17 cellular contexts compared by ENCODE assay signal in the genomic region with DNA sequence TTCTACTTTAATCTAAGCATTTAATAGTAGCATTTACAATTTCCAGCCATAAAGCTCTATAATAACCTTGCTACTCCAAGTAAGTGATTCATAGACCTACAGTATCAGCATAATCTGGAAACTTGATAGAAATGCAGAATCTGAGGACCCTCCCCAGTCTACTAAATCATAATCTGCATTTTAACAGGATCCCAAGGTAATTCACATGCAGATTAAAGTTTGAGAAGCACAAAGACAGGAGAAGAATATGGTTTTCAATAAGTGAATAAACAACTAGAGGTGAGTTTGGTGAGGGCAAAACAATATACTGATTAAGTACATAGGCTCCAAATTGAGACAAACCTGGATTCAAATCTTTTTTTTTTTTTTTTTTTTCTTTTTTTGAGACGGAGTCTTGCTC. TPM values are rescaled to one million over a fixed set of nuclear protein-coding genes. Genes with fewer than 3 reads are reported as not detected.
DNase-seq lines count a peak whose midpoint lies in the region; ATAC-seq, FAIRE-seq and TF ChIP-seq lines count a peak whose summit lies in the region.
"Had no signal": no experiment of that assay in that cellular context is flagged by ENCODE, and none has a peak within 500 bp of the region (broad histone marks: within the 10 kb centered on the region; RNA-seq: fewer than 3 reads in every experiment).

No MANE protein-coding gene starts in this region.

- WGBS in mammary epithelial cell (ENCODE audit: low coverage, missing lambda C conversion rate) = no CpG with 5 or more reads among the region's 1 CpG

- no peak overlapping the region for H3K4me2 ChIP-seq in mammary epithelial cell (ENCODE audit: insufficient read depth, low read depth, low read length)
- H3K4me2 ChIP-seq: BLaER1 treated with 17β-estradiol and CSF1 and Interleukin-3, amounts not matched to agents 10 nM and 100 nM had no signal

- dilution Hi-C loops in mammary epithelial cell (cut with HindIII; ENCODE audit: low sequenced_read_pairs) = no loop called here

- no peaks in the 10 kb centered on the region for H3K36me3 ChIP-seq in mammary epithelial cell (ENCODE audit: insufficient read depth, low read length)

- POLR2A ChIA-PET in MCF 10A (lab: Yijun Ruan, JAX) = interaction anchor here (1.5 to 2.3 kb wide), 3 partner anchors 13 to 93 kb away, joined by 6 to 8 read pairs (median 7); no protein-coding TSS in a partner anchor

- H3K9me3 Mint-ChIP-seq in MCF 10A (ENCODE audit: unreplicated experiment) = no peaks in the 10 kb centered on the region
- no peaks in the 10 kb centered on the region for H3K9me3 Mint-ChIP-seq in central memory CD8-positive, alpha-beta T cell
- H3K9me3 Mint-ChIP-seq: CD8-positive, alpha-beta T cell; HFFc6 had no signal

- intact Hi-C loops in MCF 10A (cut with micrococcal nuclease) (loop anchor here (5.0 to 10.0 kb wide), 2 partner anchors 90 to 203 kb away; a partner anchor contains a TSS), mammary epithelial cell (cut with micrococcal nuclease) (no loop called here)

- H3K36me3 Mint-ChIP-seq in MCF 10A (ENCODE audit: insufficient read depth, unreplicated experiment) = peaks cover 89% of the 10 kb centered on the region
- peaks cover 17% of the 10 kb centered on the region for H3K36me3 Mint-ChIP-seq in central memory CD8-positive, alpha-beta T cell (ENCODE audit: insufficient read depth)

- H3K4me3 ChIP-seq in mammary epithelial cell (replicated peaks in 1 of 3; ENCODE audit: insufficient read depth in 1 of 3, low read depth in 2 of 3, low read length in 3 of 3) = no peak overlapping the region
- H3K4me3 ChIP-seq: BLaER1 treated with 17β-estradiol and CSF1 and Interleukin-3, amounts not matched to agents 10 nM and 100 nM had no signal

- DNase-seq in MCF 10A (ENCODE audit: unreplicated experiment) (no peak), mammary epithelial cell (no peak)
- no peak for DNase-seq in central memory CD8-positive, alpha-beta T cell (ENCODE audit: low spot score in 2 of 2)
- no peak for DNase-seq in activated CD8-positive, alpha-beta memory T cell treated with anti-CD3 and anti-CD28 coated beads, Interleukin-2, amount 50 U/mL, for 4 hours
- DNase-seq: Calu3; CD8-positive, alpha-beta T cell; DMS79 treated with DMSO at 0.1 percent for 48 hours; GF-D8; HFFc6; IMR-90 had no signal

- no peak overlapping the region for H2AFZ ChIP-seq in mammary epithelial cell (ENCODE audit: low read depth, low read length)

- CTCF ChIA-PET in MCF 10A (lab: Yijun Ruan, JAX) = interaction anchor here (0.6 kb wide), 1 partner anchor 1295 kb away, joined by 4 read pairs; no protein-coding TSS in a partner anchor
- CTCF ChIA-PET in mammary epithelial cell (lab: Charles Lee; ENCODE audit: low non-redundant PET) = no interaction called here

- H3K27ac Mint-ChIP-seq in MCF 10A (ENCODE audit: low read depth, unreplicated experiment) = peak overlapping the region; percentile 24
- H3K27ac Mint-ChIP-seq in central memory CD8-positive, alpha-beta T cell (ENCODE audit: low read depth) = peak overlapping the region; percentile 49
- H3K27ac Mint-ChIP-seq: B cell; CD8-positive, alpha-beta T cell; HFFc6 had no signal

- peak; percentile 36 for FAIRE-seq in islet of Langerhans (lab: Jason Lieb, UNC)
- FAIRE-seq: H54, HTR-8/SVneo had no signal

- no peak for ATAC-seq in central memory CD8-positive, alpha-beta T cell (replicated peaks; ENCODE audit: extremely low read depth, poor library complexity, severe bottlenecking)
- no peak for ATAC-seq in GM21529 (IDR thresholded peaks at IDR 0.05; ENCODE audit: unreplicated experiment)
- ATAC-seq: CD8-positive, alpha-beta T cell; HCT116 had no signal

- H3K4me1 Mint-ChIP-seq in MCF 10A (ENCODE audit: insufficient read depth, unreplicated experiment) = peaks cover 7% of the 10 kb centered on the region
- H3K4me1 Mint-ChIP-seq in central memory CD8-positive, alpha-beta T cell = no peaks in the 10 kb centered on the region
- H3K4me1 Mint-ChIP-seq: B cell had no signal

- no peaks in the 10 kb centered on the region for H4K20me1 ChIP-seq in mammary epithelial cell (ENCODE audit: insufficient read depth, low read length)
- H4K20me1 ChIP-seq: BLaER1 treated with 17β-estradiol and CSF1 and Interleukin-3, amounts not matched to agents 10 nM and 100 nM had no signal

- no peaks in the 10 kb centered on the region for H3K4me1 ChIP-seq in mammary epithelial cell (ENCODE audit: insufficient read depth, low read length)

- no peaks in the 10 kb centered on the region for H3K27me3 Mint-ChIP-seq in MCF 10A (ENCODE audit: insufficient read depth, unreplicated experiment)
- no peaks in the 10 kb centered on the region for H3K27me3 Mint-ChIP-seq in central memory CD8-positive, alpha-beta T cell
- H3K27me3 Mint-ChIP-seq: B cell had no signal

- TF ChIP-seq CTCF in MCF 10A (IDR thresholded peaks at IDR 0.05; ENCODE audit: unreplicated experiment) (no peak), mammary epithelial cell (conservative IDR thresholded peaks at IDR 0.05 in 1 of 2, IDR thresholded peaks at IDR 0.05 in 1 of 2; ENCODE audit: extremely low read depth in 1 of 2, insufficient read depth in 1 of 2, low read depth in 1 of 2, low read length in 2 of 2) (no peak)

- H3K79me2 ChIP-seq in mammary epithelial cell (ENCODE audit: insufficient read depth, low read length) = no peaks in the 10 kb centered on the region

- in situ Hi-C loops in mammary epithelial cell (cut with MboI; ENCODE audit: low sequenced_read_pairs in 2 of 2) = no loop called here

- H3K27me3 ChIP-seq in mammary epithelial cell (ENCODE audit: insufficient read depth, low read length) = no peaks in the 10 kb centered on the region
- H3K27me3 ChIP-seq: BLaER1 treated with 17β-estradiol and CSF1 and Interleukin-3, amounts not matched to agents 10 nM and 100 nM had no signal

- H3K9ac ChIP-seq in mammary epithelial cell (ENCODE audit: insufficient read depth, low read length) = no peak overlapping the region
- H3K9ac ChIP-seq: BLaER1 treated with 17β-estradiol and CSF1 and Interleukin-3, amounts not matched to agents 10 nM and 100 nM had no signal

- no peak overlapping the region for H3K27ac ChIP-seq in mammary epithelial cell (ENCODE audit: insufficient read depth, low read depth, low read length)
- H3K27ac ChIP-seq: BLaER1 treated with 17β-estradiol and CSF1 and Interleukin-3, amounts not matched to agents 10 nM and 100 nM had no signal

- BruUV-seq in MCF 10A (replicated peaks; lab: Mats Ljungman, UMichigan) (no TSS peak), mammary epithelial cell (replicated peaks; lab: Mats Ljungman, UMichigan) (no TSS peak)

- H3K4me3 Mint-ChIP-seq in MCF 10A (ENCODE audit: unreplicated experiment) = no peak overlapping the region
- H3K4me3 Mint-ChIP-seq in central memory CD8-positive, alpha-beta T cell = no peak overlapping the region
- H3K4me3 Mint-ChIP-seq: B cell; CD8-positive, alpha-beta T cell; HFFc6 had no signal

- no peaks in the 10 kb centered on the region for H3K9me3 ChIP-seq in mammary epithelial cell (replicated peaks; ENCODE audit: insufficient read depth, low read length)
- H3K9me3 ChIP-seq: BLaER1 treated with 17β-estradiol and CSF1 and Interleukin-3, amounts not matched to agents 10 nM and 100 nM had no signal

RNA-seq across cellular contexts. Expression of a gene that starts 57.4 kb away (rescaled TPM):
- total RNA-seq in MCF 10A (2022) (63.8 TPM in 2 replicates), mammary epithelial cell (10 to 100 TPM in 1 of 2 donors, 1 to 10 TPM in 1; 9.2 to 34.9 TPM)
- polyA plus RNA-seq in mammary epithelial cell = 22.1 TPM
- 58.3 TPM for polyA minus RNA-seq in mammary epithelial cell

RNA-seq across cellular contexts. Expression of a gene that starts 57.6 kb away (rescaled TPM):
- total RNA-seq in MCF 10A (2022) (1.8 and 2.7 TPM in 2 replicates), mammary epithelial cell (1 to 10 TPM; 1.2 to 8.8 TPM)
- polyA plus RNA-seq in mammary epithelial cell = 16.8 TPM
- polyA minus RNA-seq in mammary epithelial cell = 22.4 TPM
